Comparison of ENCODE assay signal across 8 cellular contexts in genomic region chr7:80312139-80312661, GRCh38.
DNase-seq lines count a peak whose midpoint lies in the region; ATAC-seq, FAIRE-seq and TF ChIP-seq lines count a peak whose summit lies in the region.

No MANE protein-coding gene starts in this region.

- H4K20me1 ChIP-seq in astrocyte (ENCODE audit: insufficient read depth, low read length): no peaks in the 10 kb centered on the region

- H3K27me3 ChIP-seq in AG04450 (ENCODE audit: control insufficient read depth, insufficient read depth, low read length): no peaks in the 10 kb centered on the region
- H3K27me3 ChIP-seq in astrocyte (ENCODE audit: insufficient read depth, low read length): no peaks in the 10 kb centered on the region

- FAIRE-seq in astrocyte (lab: Jason Lieb, UNC): peak; percentile 41

- peak overlapping the region; percentile 8 for H3K9ac ChIP-seq in astrocyte (ENCODE audit: low read length)

- H3K36me3 ChIP-seq in astrocyte (ENCODE audit: insufficient read depth, low read length): no peaks in the 10 kb centered on the region

- H3K4me1 ChIP-seq in astrocyte (ENCODE audit: insufficient read depth, low read length): peaks cover 11% of the 10 kb centered on the region

- ATAC-seq in HG02759 (IDR thresholded peaks at IDR 0.05; ENCODE audit: unreplicated experiment): no peak

- H3K4me2 ChIP-seq in astrocyte (ENCODE audit: low read length): peak overlapping the region; percentile 57

- H3K27ac Mint-ChIP-seq in HFFc6 (peak overlapping the region; percentile 97), astrocyte (ENCODE audit: unreplicated experiment) (no peak overlapping the region)

- TF ChIP-seq CTCF in AG04450 (IDR thresholded peaks at IDR 0.05; ENCODE audit: low read depth, low read length): no peak
- peak; percentile 7; the same call in 1 of the 2 replicates for TF ChIP-seq CTCF in HFFc6 (IDR thresholded peaks at IDR 0.05)
- no peak for TF ChIP-seq CTCF in astrocyte (IDR thresholded peaks at IDR 0.05; ENCODE audit: insufficient read depth, low read depth, low read length)

- H3K9me3 Mint-ChIP-seq in HFFc6 (no peaks in the 10 kb centered on the region), astrocyte (ENCODE audit: unreplicated experiment) (peaks cover 1% of the 10 kb centered on the region)

- H3K4me1 Mint-ChIP-seq in HFFc6 (ENCODE audit: low read depth): peaks cover 52% of the 10 kb centered on the region
- H3K4me1 Mint-ChIP-seq in astrocyte (ENCODE audit: low read depth, unreplicated experiment): peaks cover 3% of the 10 kb centered on the region

- DNase-seq in AG04450 (ENCODE audit: low read depth, low spot score): peak; percentile 72
- DNase-seq in HFFc6: peak; percentile 90
- DNase-seq in astrocyte (ENCODE audit: low read depth): peak; percentile 78
- DNase-seq in kidney tubule cell (ENCODE audit: low spot score): peak; percentile 52
- no peak for DNase-seq in medulla oblongata (ENCODE audit: extremely low spot score)
- DNase-seq in T-helper 9 cell: no peak
- no peak for DNase-seq in NCI-H2196 (lab: John Stamatoyannopoulos, UW; ENCODE audit: unreplicated experiment)

- H3K4me3 ChIP-seq in AG04450 (ENCODE audit: low read depth, low read length) (no peak overlapping the region), astrocyte (ENCODE audit: insufficient read depth, low read depth, low read length) (no peak overlapping the region)

- H3K27me3 Mint-ChIP-seq in HFFc6 (ENCODE audit: insufficient read depth) (no peaks in the 10 kb centered on the region), astrocyte (ENCODE audit: low read depth, unreplicated experiment) (peaks cover 2% of the 10 kb centered on the region)

- H3K36me3 Mint-ChIP-seq in HFFc6 (ENCODE audit: low read depth): 0 out of 2 replicates have a peak, but pooled peaks cover 6% of the 10 kb centered on the region
- H3K36me3 Mint-ChIP-seq in astrocyte (ENCODE audit: low read depth, unreplicated experiment): no peaks in the 10 kb centered on the region

- peak overlapping the region; percentile 61 for H3K4me3 Mint-ChIP-seq in HFFc6
- H3K4me3 Mint-ChIP-seq in astrocyte (ENCODE audit: unreplicated experiment): no peak overlapping the region

- no peaks in the 10 kb centered on the region for H3K79me2 ChIP-seq in astrocyte (ENCODE audit: insufficient read depth, low read length)

- POLR2A ChIA-PET in AG04450 (lab: Yijun Ruan, JAX): interaction anchor here (0.7 kb wide), 1 partner anchor 539 kb away, joined by 4 read pairs; no protein-coding TSS in a partner anchor

- peak overlapping the region; percentile 63 for H2AFZ ChIP-seq in astrocyte (ENCODE audit: low read depth, low read length)

- CTCF ChIA-PET in AG04450 (lab: Charles Lee): interaction anchor here (0.9 kb wide), 1 partner anchor 28 kb away, joined by 3 read pairs; no protein-coding TSS in a partner anchor

- peak overlapping the region; percentile 34 for H3K27ac ChIP-seq in AG04450 (ENCODE audit: low read depth, low read length)
- H3K27ac ChIP-seq in astrocyte (ENCODE audit: low read depth, low read length): peak overlapping the region; percentile 70

- no peaks in the 10 kb centered on the region for H3K9me3 ChIP-seq in AG04450 (ENCODE audit: control insufficient read depth, insufficient read depth, low read length)
- no peaks in the 10 kb centered on the region for H3K9me3 ChIP-seq in astrocyte (ENCODE audit: insufficient read depth, low read depth, low read length)

Comparison
In these comparisons a context has a peak if more than half of its experiments do, and no peak if none do; other contexts are left out.
1. DNase-seq: peak in AG04450 (single experiment), HFFc6 (single experiment), astrocyte (single experiment) and kidney tubule cell (single experiment); none in medulla oblongata (single experiment), T-helper 9 cell (single experiment) and NCI-H2196 (single experiment).